In genomic region chr14:23308721-23309445, GRCh38 we compare ENCODE assay signal across 10 cellular contexts. TPM values are rescaled to one million over a fixed set of nuclear protein-coding genes. Genes with fewer than 3 reads are reported as not detected.
DNase-seq lines count a peak whose midpoint lies in the region; ATAC-seq and TF ChIP-seq lines count a peak whose summit lies in the region.
"Had no signal": no experiment of that assay in that cellular context is flagged by ENCODE, and none has a peak within 500 bp of the region (broad histone marks: within the 10 kb centered on the region; RNA-seq: fewer than 3 reads in every experiment).

No MANE protein-coding gene starts in this region.

- H4K8ac ChIP-seq in IMR-90 (ENCODE audit: low read depth in 2 of 2, low read length in 2 of 2) = peak overlapping the region in 1 of 2 experiments; percentile 13; a peak in 1 of 4 replicates

- no peak overlapping the region for H3K4ac ChIP-seq in IMR-90 (ENCODE audit: low read depth, low read length)

- no peak overlapping the region for H2BK120ac ChIP-seq in IMR-90 (ENCODE audit: low read depth, low read length)

- H3K14ac ChIP-seq in IMR-90 (replicated peaks; ENCODE audit: low read depth, low read length) = no peak overlapping the region

- H3K9me1 ChIP-seq in IMR-90 (ENCODE audit: insufficient read depth, low read length) = peaks cover 20% of the 10 kb centered on the region; the same call in 1 of the 2 replicates

- BruUV-seq in IMR-90 (replicated peaks; lab: Mats Ljungman, UMichigan) = no TSS peak

- no peak overlapping the region for H2BK20ac ChIP-seq in IMR-90 (ENCODE audit: low read depth, low read length)

- no peak overlapping the region for H3K18ac ChIP-seq in IMR-90 (ENCODE audit: low read depth, low read length)

- H3K4me3 Mint-ChIP-seq in progenitor cell of endocrine pancreas (ENCODE audit: low read depth) = peak overlapping the region; percentile 37

- H3K9me3 Mint-ChIP-seq in progenitor cell of endocrine pancreas (ENCODE audit: low read depth) = no peaks in the 10 kb centered on the region

- peaks cover 35% of the 10 kb centered on the region for H3K36me3 ChIP-seq in IMR-90 (ENCODE audit: control insufficient read depth, insufficient read depth, low read length)

- no peak overlapping the region for H2BK5ac ChIP-seq in IMR-90 (ENCODE audit: low read depth, low read length, poor library complexity, severe bottlenecking)

- no peak for TF ChIP-seq CTCF in IMR-90 (conservative IDR thresholded peaks at IDR 0.05; ENCODE audit: low read depth, low read length)
- TF ChIP-seq CTCF in coronary artery (IDR thresholded peaks at IDR 0.05) = no peak
- no peak for TF ChIP-seq CTCF in progenitor cell of endocrine pancreas (IDR thresholded peaks at IDR 0.05; ENCODE audit: unreplicated experiment)

- H3K36me3 Mint-ChIP-seq in progenitor cell of endocrine pancreas (ENCODE audit: insufficient read depth) = peaks cover 4% of the 10 kb centered on the region

- H2AK5ac ChIP-seq in IMR-90 (ENCODE audit: low read depth, low read length) = peak overlapping the region; percentile 37; the same call in 1 of the 2 replicates

- no peak overlapping the region for H3K56ac ChIP-seq in IMR-90 (ENCODE audit: extremely low read depth, insufficient read depth, low read length)

- no peak overlapping the region for H3K4me3 ChIP-seq in IMR-90 (ENCODE audit: insufficient read depth, low read depth, low read length)
- peak overlapping the region; percentile 77 for H3K4me3 ChIP-seq in coronary artery

- no peak for TF ChIP-seq POLR2A in IMR-90 (IDR thresholded peaks at IDR 0.05; ENCODE audit: low read depth, low read length)

- H4K20me1 ChIP-seq in IMR-90 (ENCODE audit: insufficient read depth, low read length) = peaks cover 35% of the 10 kb centered on the region

- CTCF ChIA-PET in IMR-90 (lab: Yijun Ruan, JAX) = no interaction called here

- peak overlapping the region; percentile 44 for H2AK9ac ChIP-seq in IMR-90 (replicated peaks; ENCODE audit: low read depth, low read length, poor library complexity)

- intact Hi-C loops in IMR-90 (cut with micrococcal nuclease) = loop anchor here (10.0 kb wide), 1 partner anchor 754 kb away; no protein-coding TSS in a partner anchor

- no peak overlapping the region for H4K91ac ChIP-seq in IMR-90 (ENCODE audit: insufficient read depth, low read depth, low read length)

- peaks cover 20 to 53% of the 10 kb centered on the region in 2 experiments for H3K79me1 ChIP-seq in IMR-90 (ENCODE audit: low read depth in 1 of 2, low read length in 2 of 2)

- H3K23ac ChIP-seq in IMR-90 (ENCODE audit: low read depth, low read length) = 0 out of 2 replicates have a peak overlapping the region, but pooled peaks have one; percentile 28

- H3K4me2 ChIP-seq in IMR-90 (ENCODE audit: low read depth, low read length) = no peak overlapping the region

- WGBS in IMR-90 (ENCODE audit: extremely low coverage in 2 of 2, insufficient read length in 1 of 2), 2 experiments = 85% methylated on average over 5 of the region's 17 CpGs; no CpG with 5 or more reads in 1 of the 2 experiments

- no peak for TF ChIP-seq RAD21 in IMR-90 (IDR thresholded peaks at IDR 0.05; ENCODE audit: low read length)

- H2AFZ ChIP-seq in IMR-90 (replicated peaks; ENCODE audit: low read length, poor library complexity) = no peak overlapping the region

- ATAC-seq in IMR-90 (ENCODE audit: low read depth) (no peak), GM18511 (IDR thresholded peaks at IDR 0.05; ENCODE audit: unreplicated experiment) (no peak)

- no peak overlapping the region for H4K5ac ChIP-seq in IMR-90 (ENCODE audit: low read depth, low read length)

- in situ Hi-C loops in IMR-90 (cut with MboI; ENCODE audit: low sequenced_read_pairs) = loop anchor here (10.0 to 25.0 kb wide), 4 partner anchors 194 to 1128 kb away; partner anchors contain the start of genes CBLN3, CEBPE, EMC9 and FITM1

- no peaks in the 10 kb centered on the region for H3K27me3 ChIP-seq in IMR-90 (ENCODE audit: control insufficient read depth, insufficient read depth, low read length)

- no peak overlapping the region for H3K27ac Mint-ChIP-seq in progenitor cell of endocrine pancreas

- POLR2A ChIA-PET in IMR-90 (lab: Charles Lee; ENCODE audit: unreplicated experiment) = no interaction called here

- H3K27me3 Mint-ChIP-seq in progenitor cell of endocrine pancreas = no peaks in the 10 kb centered on the region

- H3K27ac ChIP-seq in IMR-90 (ENCODE audit: insufficient read depth, low read length) (no peak overlapping the region), coronary artery (no peak overlapping the region)

- dilution Hi-C loops in IMR-90 (cut with HindIII; ENCODE audit: low sequenced_read_pairs, unreplicated experiment) = no loop called here

- no peak overlapping the region for H2BK15ac ChIP-seq in IMR-90 (ENCODE audit: low read depth, low read length)

- peaks cover 19% of the 10 kb centered on the region for H3K4me1 ChIP-seq in IMR-90 (ENCODE audit: control insufficient read depth, insufficient read depth, low read length)

- H3K9ac ChIP-seq in IMR-90 (ENCODE audit: low read depth, low read length) = no peak overlapping the region

- H3K4me1 Mint-ChIP-seq in progenitor cell of endocrine pancreas (ENCODE audit: low read depth) = peaks cover 21% of the 10 kb centered on the region

- H3K9me3 ChIP-seq in IMR-90 (ENCODE audit: control insufficient read depth, insufficient read depth, low read length) = no peaks in the 10 kb centered on the region

- DNase-seq in IMR-90 = no peak
- DNase-seq in coronary artery (ENCODE audit: low spot score) = no peak
- DNase-seq in progenitor cell of endocrine pancreas (ENCODE audit: low spot score, unreplicated experiment) = no peak
- DNase-seq in NAMALWA (ENCODE audit: low spot score) = no peak
- no peak for DNase-seq in NCI-H1930 (lab: John Stamatoyannopoulos, UW)
- DNase-seq: activated CD4-positive, alpha-beta T cell treated with anti-CD3 and anti-CD28 coated beads, Interleukin-2, amount 50 U/mL, for 4 hours; activated naive CD4-positive, alpha-beta T cell treated with anti-CD3 and anti-CD28 coated beads, Interleukin-2, amount 50 U/mL, for 16 hours; NCI-H1092; NCI-H82 had no signal

TF ChIP-seq in IMR-90, 13 proteins besides CTCF, POLR2A, EP300 and RAD21:
- TF ChIP-seq CEBPB (IDR thresholded peaks at IDR 0.05; ENCODE audit: low read depth, low read length) (no peak), RCOR1 (IDR thresholded peaks at IDR 0.05; ENCODE audit: insufficient replicate concordance, low read length) (no peak), ELK1 (IDR thresholded peaks at IDR 0.05; ENCODE audit: borderline replicate concordance, low read depth, low read length) (no peak), USF2 (IDR thresholded peaks at IDR 0.05; ENCODE audit: low read depth, low read length) (no peak), NFE2L2 (IDR thresholded peaks at IDR 0.05; ENCODE audit: low read depth, low read length) (no peak), MAZ (IDR thresholded peaks at IDR 0.05; ENCODE audit: borderline replicate concordance, low read depth, low read length) (no peak), MAFK (IDR thresholded peaks at IDR 0.05; ENCODE audit: low read depth, low read length) (no peak), FOS (IDR thresholded peaks at IDR 0.05; ENCODE audit: low read depth, low read length) (no peak), MXI1 (IDR thresholded peaks at IDR 0.05; ENCODE audit: borderline replicate concordance, low read depth, low read length) (no peak), SMC3 (IDR thresholded peaks at IDR 0.05; ENCODE audit: low read depth, low read length) (no peak)

RNA-seq across cellular contexts. Expression of gene BCL2L2, which starts 2.2 kb away (rescaled TPM):
- total RNA-seq in IMR-90 (2012; rRNA removed) (14.5 and 16.9 TPM in 2 replicates), progenitor cell of endocrine pancreas (23.7 and 24.3 TPM in 2 replicates)
- polyA plus RNA-seq in IMR-90 (2012; rRNA removed) = 30.6 and 40.9 TPM in 2 replicates
- polyA plus RNA-seq in IMR-90 (2012; cell fraction: cytosol; rRNA removed) = 21.7 and 27.3 TPM in 2 replicates
- 62.4 and 84.0 TPM in 2 replicates for polyA plus RNA-seq in IMR-90 (2012; cell fraction: nucleus; rRNA removed; ENCODE audit: low replicate concordance)

RNA-seq across cellular contexts. Expression of gene PPP1R3E, which starts 6.2 kb away (rescaled TPM):
- total RNA-seq in IMR-90 (2012; rRNA removed) (1.1 and 1.3 TPM in 2 replicates), progenitor cell of endocrine pancreas (8.4 and 8.9 TPM in 2 replicates)
- 2.5 and 3.5 TPM in 2 replicates for polyA plus RNA-seq in IMR-90 (2012; rRNA removed)
- 0.63 and 0.75 TPM in 2 replicates for polyA plus RNA-seq in IMR-90 (2012; cell fraction: cytosol; rRNA removed)
- 5.0 and 22.5 TPM in 2 replicates for polyA plus RNA-seq in IMR-90 (2012; cell fraction: nucleus; rRNA removed; ENCODE audit: low replicate concordance)

RNA-seq across cellular contexts. Expression of gene PABPN1, which starts 12.4 kb away (rescaled TPM):
- 74.4 and 104 TPM in 2 replicates for total RNA-seq in IMR-90 (2012; rRNA removed)
- polyA plus RNA-seq in IMR-90 (2012; rRNA removed) = 192 and 211 TPM in 2 replicates
- 68.9 and 112 TPM in 2 replicates for polyA plus RNA-seq in IMR-90 (2012; cell fraction: cytosol; rRNA removed)
- polyA plus RNA-seq in IMR-90 (2012; cell fraction: nucleus; rRNA removed; ENCODE audit: low replicate concordance) = 620 and 1,496 TPM in 2 replicates
- total RNA-seq in progenitor cell of endocrine pancreas = 318 and 338 TPM in 2 replicates

RNA-seq across cellular contexts. Expression of gene HOMEZ, which starts 23.0 kb away (rescaled TPM):
- total RNA-seq in IMR-90 (2012; rRNA removed) (5.8 and 7.7 TPM in 2 replicates), progenitor cell of endocrine pancreas (21.1 and 22.5 TPM in 2 replicates)
- 9.7 and 10.3 TPM in 2 replicates for polyA plus RNA-seq in IMR-90 (2012; rRNA removed)
- polyA plus RNA-seq in IMR-90 (2012; cell fraction: cytosol; rRNA removed) = 4.1 and 4.2 TPM in 2 replicates
- polyA plus RNA-seq in IMR-90 (2012; cell fraction: nucleus; rRNA removed; ENCODE audit: low replicate concordance) = 3.1 and 5.7 TPM in 2 replicates

RNA-seq across cellular contexts. Expression of gene SLC22A17, which starts 43.8 kb away (rescaled TPM):
- total RNA-seq in IMR-90 (2012; rRNA removed) = 6.4 and 6.6 TPM in 2 replicates
- polyA plus RNA-seq in IMR-90 (2012; rRNA removed) = 35.6 and 36.0 TPM in 2 replicates
- 17.0 and 43.1 TPM in 2 replicates for polyA plus RNA-seq in IMR-90 (2012; cell fraction: cytosol; rRNA removed)
- polyA plus RNA-seq in IMR-90 (2012; cell fraction: nucleus; rRNA removed; ENCODE audit: low replicate concordance) = 161 and 357 TPM in 2 replicates
- 26.2 and 29.3 TPM in 2 replicates for total RNA-seq in progenitor cell of endocrine pancreas
